ENCODE assay signal across 22 cellular contexts in the genomic region with DNA sequence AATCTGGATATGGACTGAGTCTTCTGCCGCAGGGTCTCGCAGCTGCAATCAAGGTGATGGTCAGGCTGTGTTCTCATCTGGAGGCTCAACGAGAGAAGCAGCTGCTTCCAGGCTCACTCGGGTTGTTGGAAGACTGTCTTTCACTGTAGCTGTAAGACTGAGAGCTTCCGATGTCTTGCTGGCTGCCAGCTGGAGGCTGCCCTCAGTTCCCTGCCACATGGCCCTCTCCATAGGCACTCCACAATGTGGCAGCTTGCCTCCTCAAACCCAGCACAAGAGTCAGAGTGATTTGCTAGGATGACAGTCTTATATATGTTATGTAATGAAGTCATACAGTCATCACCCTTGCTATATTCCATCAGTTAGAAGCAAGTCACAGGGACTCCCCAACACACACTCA.
DNase-seq lines count a peak whose midpoint lies in the region; ATAC-seq and TF ChIP-seq lines count a peak whose summit lies in the region.
"Had no signal": no experiment of that assay in that cellular context is flagged by ENCODE, and none has a peak within 500 bp of the region (broad histone marks: within the 10 kb centered on the region; RNA-seq: fewer than 3 reads in every experiment).

No MANE protein-coding gene starts in this region.

- peak overlapping the region; percentile 23 for H2AFZ ChIP-seq in IMR-90 (replicated peaks; ENCODE audit: low read length, poor library complexity)
- H2AFZ ChIP-seq: GM23338 had no signal

- no peak overlapping the region for H3K56ac ChIP-seq in IMR-90 (ENCODE audit: extremely low read depth, insufficient read depth, low read length)

- peaks cover 35% of the 10 kb centered on the region for H3K9me3 Mint-ChIP-seq in endodermal cell
- peaks cover 11% of the 10 kb centered on the region for H3K9me3 Mint-ChIP-seq in activated T-helper 17 cell treated with anti-CD3 and anti-CD28 coated beads, Interleukin-2, amount 50 U/mL, for 72 hours

- H3K27me3 Mint-ChIP-seq in endodermal cell (ENCODE audit: insufficient read depth): peaks cover 6% of the 10 kb centered on the region
- H3K27me3 Mint-ChIP-seq in activated T-helper 17 cell treated with anti-CD3 and anti-CD28 coated beads, Interleukin-2, amount 50 U/mL, for 72 hours: peaks cover 9% of the 10 kb centered on the region

- no peak overlapping the region for H3K23ac ChIP-seq in IMR-90 (ENCODE audit: low read depth, low read length)

- H3K4ac ChIP-seq in IMR-90 (ENCODE audit: low read depth, low read length): no peak overlapping the region

- no peak overlapping the region for H2BK120ac ChIP-seq in IMR-90 (ENCODE audit: low read depth, low read length)

- POLR2A ChIA-PET in IMR-90 (lab: Charles Lee; ENCODE audit: unreplicated experiment): no interaction called here

- no peak overlapping the region for H4K91ac ChIP-seq in IMR-90 (ENCODE audit: insufficient read depth, low read depth, low read length)

- in situ Hi-C loops in IMR-90 (cut with MboI; ENCODE audit: low sequenced_read_pairs): no loop called here

- no TSS peak for BruUV-seq in IMR-90 (replicated peaks; lab: Mats Ljungman, UMichigan)

- no peak for TF ChIP-seq RAD21 in IMR-90 (IDR thresholded peaks at IDR 0.05; ENCODE audit: low read length)

- no peak for ATAC-seq in IMR-90 (ENCODE audit: low read depth)
- ATAC-seq in activated T-helper 17 cell treated with anti-CD3 and anti-CD28 coated beads, Interleukin-2, amount 50 U/mL, for 72 hours (replicated peaks): no peak
- ATAC-seq in GM19455 (IDR thresholded peaks at IDR 0.05; ENCODE audit: unreplicated experiment): no peak
- no peak for ATAC-seq in GM18858 (IDR thresholded peaks at IDR 0.05; ENCODE audit: unreplicated experiment)
- ATAC-seq: A549, GM23338 had no signal

- H3K36me3 ChIP-seq in IMR-90 (ENCODE audit: control insufficient read depth, insufficient read depth, low read length): no peaks in the 10 kb centered on the region
- no peaks in the 10 kb centered on the region for H3K36me3 ChIP-seq in endodermal cell (ENCODE audit: control insufficient read depth, insufficient read depth, low read length)
- H3K36me3 ChIP-seq in thyroid gland: no peaks in the 10 kb centered on the region
- H3K36me3 ChIP-seq: BE2C, HAP-1 had no signal

- intact Hi-C loops in IMR-90 (cut with micrococcal nuclease): no loop called here
- intact Hi-C loops in thyroid gland (cut with DNase I): no loop called here

- DNase-seq in IMR-90 (no peak), endodermal cell (no peak), thyroid gland (no peak)
- DNase-seq: 8988T; ACHN; AML-193; BE2C; CD4-positive, alpha-beta T cell; CD8-positive, alpha-beta memory T cell; DMS 273 treated with DMSO at 0.1 percent for 48 hours; DMS79; GF-D8; HFFc6 had no signal

- TF ChIP-seq CTCF in IMR-90 (conservative IDR thresholded peaks at IDR 0.05; ENCODE audit: low read depth, low read length) (no peak), endodermal cell (conservative IDR thresholded peaks at IDR 0.05) (no peak), thyroid gland (IDR thresholded peaks at IDR 0.05) (no peak)

- H3K4me1 ChIP-seq in IMR-90 (ENCODE audit: control insufficient read depth, insufficient read depth, low read length) (peaks cover 2% of the 10 kb centered on the region; the same call in 1 of the 2 replicates), endodermal cell (ENCODE audit: control insufficient read depth, insufficient read depth, low read length) (peaks cover 4% of the 10 kb centered on the region), thyroid gland (peaks cover 16 to 26% of the 10 kb centered on the region in 2 donors)
- H3K4me1 ChIP-seq: A549, BE2C, HAP-1 had no signal

- H3K9ac ChIP-seq in IMR-90 (ENCODE audit: low read depth, low read length) (no peak overlapping the region), endodermal cell (ENCODE audit: extremely low read depth, low read length, poor library complexity, severe bottlenecking) (no peak overlapping the region)
- H3K9ac ChIP-seq: BLaER1 treated with 17β-estradiol and CSF1 and Interleukin-3, amounts not matched to agents 10 nM and 100 nM had no signal

- H3K18ac ChIP-seq in IMR-90 (ENCODE audit: low read depth, low read length): no peak overlapping the region

- no peak for TF ChIP-seq POLR2A in IMR-90 (IDR thresholded peaks at IDR 0.05; ENCODE audit: low read depth, low read length)
- no peak for TF ChIP-seq POLR2A in thyroid gland (IDR thresholded peaks at IDR 0.05)

- H2AK5ac ChIP-seq in IMR-90 (ENCODE audit: low read depth, low read length): no peak overlapping the region

- H3K4me3 Mint-ChIP-seq in endodermal cell: no peak overlapping the region
- H3K4me3 Mint-ChIP-seq in activated T-helper 17 cell treated with anti-CD3 and anti-CD28 coated beads, Interleukin-2, amount 50 U/mL, for 72 hours: no peak overlapping the region
- H3K4me3 Mint-ChIP-seq: CD14-positive monocyte; CD4-positive, alpha-beta T cell; CD8-positive, alpha-beta memory T cell; GM23338; HFFc6 had no signal

- H3K9me3 ChIP-seq in IMR-90 (ENCODE audit: control insufficient read depth, insufficient read depth, low read length) (peaks cover 9% of the 10 kb centered on the region), endodermal cell (ENCODE audit: control insufficient read depth, low read length) (peaks cover 25% of the 10 kb centered on the region), thyroid gland (no peaks in the 10 kb centered on the region)
- H3K9me3 ChIP-seq: BE2C, HAP-1 had no signal

- H3K27me3 ChIP-seq in IMR-90 (ENCODE audit: control insufficient read depth, insufficient read depth, low read length) (no peaks in the 10 kb centered on the region; the same call in 1 of the 2 replicates), endodermal cell (ENCODE audit: control insufficient read depth, insufficient read depth, low read length, poor library complexity, severe bottlenecking) (no peaks in the 10 kb centered on the region), layer of hippocampus (ENCODE audit: control insufficient read depth, insufficient read depth, low read length) (no peaks in the 10 kb centered on the region), thyroid gland (no peaks in the 10 kb centered on the region)
- H3K27me3 ChIP-seq: BE2C; BLaER1 treated with 17β-estradiol and CSF1 and Interleukin-3, amounts not matched to agents 10 nM and 100 nM had no signal

- no peaks in the 10 kb centered on the region for H4K20me1 ChIP-seq in IMR-90 (ENCODE audit: insufficient read depth, low read length)
- H4K20me1 ChIP-seq: BLaER1 treated with 17β-estradiol and CSF1 and Interleukin-3, amounts not matched to agents 10 nM and 100 nM had no signal

- no peak overlapping the region for H4K5ac ChIP-seq in IMR-90 (ENCODE audit: low read depth, low read length)

- H3K4me1 Mint-ChIP-seq in endodermal cell: peaks cover 27% of the 10 kb centered on the region
- no peaks in the 10 kb centered on the region for H3K4me1 Mint-ChIP-seq in activated T-helper 17 cell treated with anti-CD3 and anti-CD28 coated beads, Interleukin-2, amount 50 U/mL, for 72 hours
- H3K4me1 Mint-ChIP-seq: CD14-positive monocyte had no signal

- H4K8ac ChIP-seq in IMR-90 (ENCODE audit: low read depth in 2 of 2, low read length in 2 of 2): no peak overlapping the region

- 92% methylated on average over 2 of the region's 5 CpGs; no CpG with 5 or more reads in 1 of the 2 experiments for WGBS in IMR-90 (ENCODE audit: extremely low coverage in 2 of 2, insufficient read length in 1 of 2), 2 experiments
- WGBS in endodermal cell (ENCODE audit: insufficient coverage in 1 of 2, insufficient read length in 1 of 2), 2 experiments: 94 to 100% methylated on average over 2 to 5 of the region's 5 CpGs
- WGBS in thyroid gland, 2 donors: 92 to 98% methylated on average over 5 of the region's 5 CpGs

- H2BK15ac ChIP-seq in IMR-90 (ENCODE audit: low read depth, low read length): no peak overlapping the region

- H3K14ac ChIP-seq in IMR-90 (replicated peaks; ENCODE audit: low read depth, low read length): no peak overlapping the region

- H3K36me3 Mint-ChIP-seq in endodermal cell (ENCODE audit: low read depth): peaks cover 9% of the 10 kb centered on the region
- no peaks in the 10 kb centered on the region for H3K36me3 Mint-ChIP-seq in activated T-helper 17 cell treated with anti-CD3 and anti-CD28 coated beads, Interleukin-2, amount 50 U/mL, for 72 hours (ENCODE audit: low read depth)
- H3K36me3 Mint-ChIP-seq: CD14-positive monocyte had no signal

- peak overlapping the region; percentile 75 for H3K27ac Mint-ChIP-seq in endodermal cell
- H3K27ac Mint-ChIP-seq in activated T-helper 17 cell treated with anti-CD3 and anti-CD28 coated beads, Interleukin-2, amount 50 U/mL, for 72 hours: no peak overlapping the region
- H3K27ac Mint-ChIP-seq: CD4-positive, alpha-beta T cell; GM23338; HFFc6 had no signal

- H2BK20ac ChIP-seq in IMR-90 (ENCODE audit: low read depth, low read length): no peak overlapping the region

- no peak overlapping the region for H2BK5ac ChIP-seq in IMR-90 (ENCODE audit: low read depth, low read length, poor library complexity, severe bottlenecking)

- dilution Hi-C loops in IMR-90 (cut with HindIII; ENCODE audit: low sequenced_read_pairs, unreplicated experiment): no loop called here

- no peak overlapping the region for H3K4me2 ChIP-seq in IMR-90 (ENCODE audit: low read depth, low read length)
- H3K4me2 ChIP-seq: A549; BLaER1 treated with 17β-estradiol and CSF1 and Interleukin-3, amounts not matched to agents 10 nM and 100 nM; GM23338 had no signal

- H3K9me1 ChIP-seq in IMR-90 (ENCODE audit: insufficient read depth, low read length): no peaks in the 10 kb centered on the region

- CTCF ChIA-PET in IMR-90 (lab: Yijun Ruan, JAX): interaction anchor here (1.4 kb wide), 1 partner anchor 9 kb away, joined by 3 read pairs; no protein-coding TSS in a partner anchor

- no peak overlapping the region for H3K4me3 ChIP-seq in IMR-90 (ENCODE audit: insufficient read depth, low read depth, low read length)
- no peak overlapping the region for H3K4me3 ChIP-seq in endodermal cell (ENCODE audit: low read length)
- no peak overlapping the region for H3K4me3 ChIP-seq in thyroid gland (replicated peaks in 1 of 3)
- H3K4me3 ChIP-seq: A549; BLaER1 treated with 17β-estradiol and CSF1 and Interleukin-3, amounts not matched to agents 10 nM and 100 nM; GM23338; HAP-1 had no signal

- no peaks in the 10 kb centered on the region for H3K79me1 ChIP-seq in IMR-90 (ENCODE audit: low read depth in 1 of 2, low read length in 2 of 2)

- H3K27ac ChIP-seq in IMR-90 (ENCODE audit: insufficient read depth, low read length) (no peak overlapping the region), endodermal cell (ENCODE audit: low read depth, low read length) (no peak overlapping the region), layer of hippocampus (ENCODE audit: low read depth, low read length) (peak overlapping the region; percentile 64), thyroid gland (peak overlapping the region in 2 of 3 donors; percentile 58 to 87)
- H3K27ac ChIP-seq: A549; BLaER1 treated with 17β-estradiol and CSF1 and Interleukin-3, amounts not matched to agents 10 nM and 100 nM had no signal

- H2AK9ac ChIP-seq in IMR-90 (replicated peaks; ENCODE audit: low read depth, low read length, poor library complexity): no peak overlapping the region

TF ChIP-seq in IMR-90, 13 proteins besides CTCF, POLR2A, EP300 and RAD21 (continues in another document):
- TF ChIP-seq RFX5 (IDR thresholded peaks at IDR 0.05; ENCODE audit: low read depth, low read length): no peak

Comparison
In these comparisons a context has a peak if more than half of its experiments do, and no peak if none do; other contexts are left out.
1. H3K27ac ChIP-seq: peak in layer of hippocampus (single experiment) and thyroid gland (2 of 3); none in IMR-90 (single experiment) and endodermal cell (single experiment).